25 cellular contexts compared by ENCODE assay signal in the genomic region with DNA sequence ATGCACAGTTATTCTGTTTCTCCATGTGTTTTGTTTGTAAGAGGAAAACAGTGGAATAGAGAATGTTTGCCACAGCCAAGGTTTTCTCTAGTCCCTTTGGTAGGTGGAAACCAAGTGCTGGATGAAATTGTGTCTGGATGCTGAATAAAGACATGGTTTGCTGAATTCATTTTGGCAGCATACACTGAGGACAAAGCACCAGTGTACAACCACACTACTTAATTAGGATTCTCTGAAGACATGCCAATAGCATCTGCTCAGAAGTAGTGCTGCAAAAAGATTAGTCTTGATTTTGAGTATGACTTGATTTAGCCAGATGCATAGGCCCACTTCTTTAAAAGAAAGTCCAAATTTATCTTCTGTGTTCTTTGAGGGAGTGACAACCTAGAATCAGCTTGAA.
"Had no signal": no experiment of that assay in that cellular context is flagged by ENCODE, and none has a peak within 500 bp of the region (broad histone marks: within the 10 kb centered on the region; RNA-seq: fewer than 3 reads in every experiment).

No MANE protein-coding gene starts in this region.

- ATAC-seq: activated CD8-positive, alpha-beta T cell treated with anti-CD3 and anti-CD28 coated beads, Interleukin-2, amount 10 ng/mL, durations not matched to agents 7 days and 5 days; gastrocnemius medialis; heart left ventricle; natural killer cell treated with Interleukin-12 subunit alpha and Interleukin-12 subunit beta and Interleukin-15 and Interleukin-18, amount 100 ng/mL, for 72 hours had no signal

- H3K27me3 Mint-ChIP-seq: activated CD4-positive, alpha-beta T cell treated with anti-CD3 and anti-CD28 coated beads, Interleukin-2, amount 10 ng/mL, durations not matched to agents 7 days and 5 days; activated T-cell treated with anti-CD3 and anti-CD28 coated beads, Interleukin-2, amount 50 U/mL, for 24 hours; natural killer cell treated with Interleukin-12 subunit alpha and Interleukin-12 subunit beta and Interleukin-15 and Interleukin-18, amount 100 ng/mL, for 72 hours had no signal

- H3K27me3 ChIP-seq: gastrocnemius medialis, heart left ventricle, neutrophil, tibial nerve had no signal

- H3K4me3 Mint-ChIP-seq: activated CD4-positive, alpha-beta T cell treated with anti-CD3 and anti-CD28 coated beads, Interleukin-2, amount 10 ng/mL, durations not matched to agents 7 days and 5 days; activated CD8-positive, alpha-beta T cell treated with anti-CD3 and anti-CD28 coated beads, Interleukin-2, amount 10 ng/mL, durations not matched to agents 7 days and 5 days; activated T-cell treated with anti-CD3 and anti-CD28 coated beads, Interleukin-2, amount 50 U/mL, for 24 hours; endodermal cell; natural killer cell treated with Interleukin-12 subunit alpha and Interleukin-12 subunit beta and Interleukin-15 and Interleukin-18, amount 100 ng/mL, for 72 hours had no signal

- H3K27ac ChIP-seq: epithelial cell of prostate, gastrocnemius medialis, neutrophil had no signal

- H3K27ac Mint-ChIP-seq: activated CD4-positive, alpha-beta T cell treated with anti-CD3 and anti-CD28 coated beads, Interleukin-2, amount 10 ng/mL, durations not matched to agents 7 days and 5 days; activated CD8-positive, alpha-beta T cell treated with anti-CD3 and anti-CD28 coated beads, Interleukin-2, amount 10 ng/mL, durations not matched to agents 7 days and 5 days; activated T-cell treated with anti-CD3 and anti-CD28 coated beads, Interleukin-2, amount 50 U/mL, for 24 hours; endodermal cell; natural killer cell treated with Interleukin-12 subunit alpha and Interleukin-12 subunit beta and Interleukin-15 and Interleukin-18, amount 100 ng/mL, for 72 hours had no signal

- H3K36me3 ChIP-seq: gastrocnemius medialis, heart left ventricle, neutrophil, tibial nerve had no signal

- DNase-seq: activated CD4-positive, alpha-beta T cell treated with anti-CD3 and anti-CD28 coated beads, Interleukin-2, amount 10 ng/mL, durations not matched to agents 7 days and 5 days; activated CD4-positive, CD25-positive, alpha-beta regulatory T cell; activated CD8-positive, alpha-beta T cell treated with anti-CD3 and anti-CD28 coated beads, Interleukin-2, amount 10 ng/mL, durations not matched to agents 7 days and 5 days; activated effector memory CD4-positive, alpha-beta T cell treated with Interleukin-2 at 50 U/mL for 16 hours; activated naive CD4-positive, alpha-beta T cell treated with anti-CD3 and anti-CD28 coated beads, Interleukin-2, amount 50 U/mL, for 16 hours; activated T-cell treated with anti-CD3 and anti-CD28 coated beads, Interleukin-2, amount 50 U/mL, for 24 hours; aorta; dermis blood vessel endothelial cell; endodermal cell; gastrocnemius medialis; heart left ventricle; kidney glomerular epithelial cell; mesendoderm; posterior cingulate gyrus; retina; stimulated activated CD4-positive, alpha-beta T cell treated with anti-CD3 and anti-CD28 coated beads, Interleukin-12 subunit alpha, Interleukin-12 subunit beta, amount 100 ng/mL, for 4 hours; stimulated activated CD4-positive, alpha-beta T cell treated with anti-CD3 and anti-CD28 coated beads, Interleukin-1b, Interleukin-23, amount 100 ng/mL, for 48 hours; stimulated activated CD8-positive, alpha-beta memory T cell treated with anti-CD3 and anti-CD28 coated beads, Interleukin-4, amount 100 ng/mL, for 48 hours; stimulated activated naive CD4-positive, alpha-beta T cell treated with Interleukin-2 at 50 U/mL for 16 hours; T-helper 1 cell; T-helper 9 cell had no signal

- H3K4me3 ChIP-seq: gastrocnemius medialis, heart left ventricle, tibial nerve had no signal
